ENCODE assay signal across 1 cellular context in genomic region chr10:91607661-91608442, GRCh38.
TF ChIP-seq lines count a peak whose summit lies in the region.

No MANE protein-coding gene starts in this region.

TF ChIP-seq in K562, 482 proteins besides CTCF, POLR2A, EP300 and RAD21 (continued from another document and continues in another):
- TF ChIP-seq E2F8 (IDR thresholded peaks at IDR 0.05; ENCODE audit: low read depth, partially characterized antibody): no peak
- peak; percentile 49 for TF ChIP-seq MAFK (IDR thresholded peaks at IDR 0.05; ENCODE audit: low read length)
- peak; percentile 32; the same call in 1 of the 2 replicates for TF ChIP-seq CBFA2T2 (conservative IDR thresholded peaks at IDR 0.05)
- peak; percentile 55; the same call in 1 of the 2 replicates for TF ChIP-seq ZKSCAN1 (IDR thresholded peaks at IDR 0.05; ENCODE audit: low read depth, low read length)
- TF ChIP-seq ZFX (CRISPR knock-in tag; IDR thresholded peaks at IDR 0.05): peak; percentile 40
- peak; percentile 93 for TF ChIP-seq DPF2 (IDR thresholded peaks at IDR 0.05)
- TF ChIP-seq CBX3 (IDR thresholded peaks at IDR 0.05; ENCODE audit: borderline replicate concordance in 1 of 2, low read length in 2 of 2): peak in 1 of 2 experiments; percentile 89; a peak in 1 of 3 replicates
- peak; percentile 64; the same call in 1 of the 2 replicates for TF ChIP-seq ZNF589 (CRISPR knock-in tag; IDR thresholded peaks at IDR 0.05; ENCODE audit: low read depth)
- TF ChIP-seq SMARCC2 (IDR thresholded peaks at IDR 0.05; ENCODE audit: low read depth): peak; percentile 70
- peak; percentile 78 for TF ChIP-seq CBFA2T3 (IDR thresholded peaks at IDR 0.05)
- TF ChIP-seq ZNF511 (CRISPR knock-in tag; IDR thresholded peaks at IDR 0.05): no peak
- TF ChIP-seq C11orf30 (IDR thresholded peaks at IDR 0.05; ENCODE audit: low read depth): peak; percentile 68
- TF ChIP-seq, protein P1, sequence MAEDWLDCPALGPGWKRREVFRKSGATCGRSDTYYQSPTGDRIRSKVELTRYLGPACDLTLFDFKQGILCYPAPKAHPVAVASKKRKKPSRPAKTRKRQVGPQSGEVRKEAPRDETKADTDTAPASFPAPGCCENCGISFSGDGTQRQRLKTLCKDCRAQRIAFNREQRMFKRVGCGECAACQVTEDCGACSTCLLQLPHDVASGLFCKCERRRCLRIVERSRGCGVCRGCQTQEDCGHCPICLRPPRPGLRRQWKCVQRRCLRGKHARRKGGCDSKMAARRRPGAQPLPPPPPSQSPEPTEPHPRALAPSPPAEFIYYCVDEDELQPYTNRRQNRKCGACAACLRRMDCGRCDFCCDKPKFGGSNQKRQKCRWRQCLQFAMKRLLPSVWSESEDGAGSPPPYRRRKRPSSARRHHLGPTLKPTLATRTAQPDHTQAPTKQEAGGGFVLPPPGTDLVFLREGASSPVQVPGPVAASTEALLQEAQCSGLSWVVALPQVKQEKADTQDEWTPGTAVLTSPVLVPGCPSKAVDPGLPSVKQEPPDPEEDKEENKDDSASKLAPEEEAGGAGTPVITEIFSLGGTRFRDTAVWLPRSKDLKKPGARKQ (CRISPR knock-in tag; IDR thresholded peaks at IDR 0.05): no peak
- TF ChIP-seq DEAF1 (CRISPR knock-in tag; IDR thresholded peaks at IDR 0.05): no peak
- no peak for TF ChIP-seq ARID2 (IDR thresholded peaks at IDR 0.05)
- TF ChIP-seq CTBP1 (IDR thresholded peaks at IDR 0.05; ENCODE audit: borderline replicate concordance): peak; percentile 69
- TF ChIP-seq MAFF (IDR thresholded peaks at IDR 0.05; ENCODE audit: low read length): peak; percentile 43; the same call in 1 of the 2 replicates
- TF ChIP-seq, protein P2, sequence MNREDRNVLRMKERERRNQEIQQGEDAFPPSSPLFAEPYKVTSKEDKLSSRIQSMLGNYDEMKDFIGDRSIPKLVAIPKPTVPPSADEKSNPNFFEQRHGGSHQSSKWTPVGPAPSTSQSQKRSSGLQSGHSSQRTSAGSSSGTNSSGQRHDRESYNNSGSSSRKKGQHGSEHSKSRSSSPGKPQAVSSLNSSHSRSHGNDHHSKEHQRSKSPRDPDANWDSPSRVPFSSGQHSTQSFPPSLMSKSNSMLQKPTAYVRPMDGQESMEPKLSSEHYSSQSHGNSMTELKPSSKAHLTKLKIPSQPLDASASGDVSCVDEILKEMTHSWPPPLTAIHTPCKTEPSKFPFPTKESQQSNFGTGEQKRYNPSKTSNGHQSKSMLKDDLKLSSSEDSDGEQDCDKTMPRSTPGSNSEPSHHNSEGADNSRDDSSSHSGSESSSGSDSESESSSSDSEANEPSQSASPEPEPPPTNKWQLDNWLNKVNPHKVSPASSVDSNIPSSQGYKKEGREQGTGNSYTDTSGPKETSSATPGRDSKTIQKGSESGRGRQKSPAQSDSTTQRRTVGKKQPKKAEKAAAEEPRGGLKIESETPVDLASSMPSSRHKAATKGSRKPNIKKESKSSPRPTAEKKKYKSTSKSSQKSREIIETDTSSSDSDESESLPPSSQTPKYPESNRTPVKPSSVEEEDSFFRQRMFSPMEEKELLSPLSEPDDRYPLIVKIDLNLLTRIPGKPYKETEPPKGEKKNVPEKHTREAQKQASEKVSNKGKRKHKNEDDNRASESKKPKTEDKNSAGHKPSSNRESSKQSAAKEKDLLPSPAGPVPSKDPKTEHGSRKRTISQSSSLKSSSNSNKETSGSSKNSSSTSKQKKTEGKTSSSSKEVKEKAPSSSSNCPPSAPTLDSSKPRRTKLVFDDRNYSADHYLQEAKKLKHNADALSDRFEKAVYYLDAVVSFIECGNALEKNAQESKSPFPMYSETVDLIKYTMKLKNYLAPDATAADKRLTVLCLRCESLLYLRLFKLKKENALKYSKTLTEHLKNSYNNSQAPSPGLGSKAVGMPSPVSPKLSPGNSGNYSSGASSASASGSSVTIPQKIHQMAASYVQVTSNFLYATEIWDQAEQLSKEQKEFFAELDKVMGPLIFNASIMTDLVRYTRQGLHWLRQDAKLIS (CRISPR knock-in tag; IDR thresholded peaks at IDR 0.05): no peak
- no peak for TF ChIP-seq ATF1 (CRISPR knock-in tag; IDR thresholded peaks at IDR 0.05)
- TF ChIP-seq ATF1 (tag; IDR thresholded peaks at IDR 0.05): 0 out of 2 replicates have a peak, but pooled peaks have one; percentile 8
- TF ChIP-seq ZNF584 (CRISPR knock-in tag; IDR thresholded peaks at IDR 0.05; ENCODE audit: low read depth): peak; percentile 55; the same call in 1 of the 2 replicates
- TF ChIP-seq ESRRA (IDR thresholded peaks at IDR 0.05; ENCODE audit: borderline replicate concordance, low read depth): peak; percentile 87
- TF ChIP-seq TRIM28 (IDR thresholded peaks at IDR 0.05): peak; percentile 37; the same call in 1 of the 2 replicates
- TF ChIP-seq NEUROD1 (IDR thresholded peaks at IDR 0.05; ENCODE audit: borderline replicate concordance, low read depth, low read length, partially characterized antibody): peak; percentile 55
- peak; percentile 85 for TF ChIP-seq NFE2 (IDR thresholded peaks at IDR 0.05; ENCODE audit: low read depth)
- TF ChIP-seq HCFC1 (IDR thresholded peaks at IDR 0.05; ENCODE audit: low read depth, low read length): no peak
- peak; percentile 43; the same call in 1 of the 2 replicates for TF ChIP-seq JUN (IDR thresholded peaks at IDR 0.05; ENCODE audit: borderline replicate concordance, low read depth, low read length)
- no peak for TF ChIP-seq JUN (CRISPR knock-in tag; IDR thresholded peaks at IDR 0.05; ENCODE audit: borderline replicate concordance)
- peak; percentile 41; the same call in 1 of the 2 replicates for TF ChIP-seq SUPT5H (IDR thresholded peaks at IDR 0.05)
- TF ChIP-seq TBL1XR1 (IDR thresholded peaks at IDR 0.05; ENCODE audit: low read length in 2 of 2): 0 out of 4 replicates have a peak, but pooled peaks of 1 of the 2 experiments have one; percentile 67
- TF ChIP-seq ZNF444 (CRISPR knock-in tag; IDR thresholded peaks at IDR 0.05): no peak
- no peak for TF ChIP-seq EWSR1 (IDR thresholded peaks at IDR 0.05; ENCODE audit: borderline replicate concordance, low read depth, partially characterized antibody)
- TF ChIP-seq SMARCE1 (IDR thresholded peaks at IDR 0.05): peak; percentile 87
- TF ChIP-seq MYNN (IDR thresholded peaks at IDR 0.05): no peak
- no peak for TF ChIP-seq MYNN (CRISPR knock-in tag; IDR thresholded peaks at IDR 0.05)
- TF ChIP-seq MTA3 (IDR thresholded peaks at IDR 0.05; ENCODE audit: borderline replicate concordance): 0 out of 2 replicates have a peak, but pooled peaks have one; percentile 41
- peak; percentile 90 for TF ChIP-seq JUND (IDR thresholded peaks at IDR 0.05; ENCODE audit: borderline replicate concordance, low read depth, low read length)
- peak; percentile 87; the same call in 2 of the 3 replicates for TF ChIP-seq JUND (tag; IDR thresholded peaks at IDR 0.05; ENCODE audit: borderline replicate concordance, low read depth, low read length)
- peak; percentile 50; the same call in 1 of the 2 replicates for TF ChIP-seq TEAD4 (IDR thresholded peaks at IDR 0.05; ENCODE audit: low read length)
- TF ChIP-seq TEAD4 (CRISPR knock-in tag; IDR thresholded peaks at IDR 0.05; ENCODE audit: borderline replicate concordance): no peak
- no peak for TF ChIP-seq CGGBP1 (CRISPR knock-in tag; IDR thresholded peaks at IDR 0.05)
- TF ChIP-seq MTA1 (IDR thresholded peaks at IDR 0.05; ENCODE audit: borderline replicate concordance): peak; percentile 57; the same call in 1 of the 2 replicates
- 0 out of 4 replicates have a peak, but pooled peaks of 1 of the 2 experiments have one; percentile 58 for TF ChIP-seq UBTF (IDR thresholded peaks at IDR 0.05; ENCODE audit: borderline replicate concordance in 1 of 2, low read depth in 2 of 2, low read length in 2 of 2)
- TF ChIP-seq NR1H2 (CRISPR knock-in tag; IDR thresholded peaks at IDR 0.05): no peak
- TF ChIP-seq CREB1 (IDR thresholded peaks at IDR 0.05): no peak
- TF ChIP-seq CREB1 (CRISPR knock-in tag; IDR thresholded peaks at IDR 0.05): no peak
- 0 out of 2 replicates have a peak, but pooled peaks have one; percentile 24 for TF ChIP-seq CREM (IDR thresholded peaks at IDR 0.05; ENCODE audit: low read depth)
- peak; percentile 39 for TF ChIP-seq FOS (IDR thresholded peaks at IDR 0.05; ENCODE audit: extremely low read depth, insufficient read length)
- TF ChIP-seq RBFOX2 (IDR thresholded peaks at IDR 0.05; ENCODE audit: low read depth, low read length): 0 out of 2 replicates have a peak, but pooled peaks have one; percentile 34
- TF ChIP-seq MLLT1 (IDR thresholded peaks at IDR 0.05): peak; percentile 37 to 55; a peak in 1 of 4 replicates
- peak; percentile 26 to 41; a peak in 2 of 4 replicates for TF ChIP-seq NRF1 (conservative IDR thresholded peaks at IDR 0.05 in 1 of 2, IDR thresholded peaks at IDR 0.05 in 1 of 2)
- 0 out of 2 replicates have a peak, but pooled peaks have one; percentile 14 for TF ChIP-seq ZNF583 (CRISPR knock-in tag; IDR thresholded peaks at IDR 0.05)
- TF ChIP-seq ZNF232 (CRISPR knock-in tag; IDR thresholded peaks at IDR 0.05): no peak
- TF ChIP-seq HMBOX1 (IDR thresholded peaks at IDR 0.05): peak; percentile 89
- 0 out of 2 replicates have a peak, but pooled peaks have one; percentile 20 for TF ChIP-seq CC2D1A (IDR thresholded peaks at IDR 0.05)
- peak; percentile 90 for TF ChIP-seq SMARCA4 (IDR thresholded peaks at IDR 0.05)
